ENCODE assay signal across 19 cellular contexts in genomic region chr3:53860196-53860595, GRCh38. TPM values are rescaled to one million over a fixed set of nuclear protein-coding genes. Genes with fewer than 3 reads are reported as not detected.
DNase-seq lines count a peak whose midpoint lies in the region; ATAC-seq and TF ChIP-seq lines count a peak whose summit lies in the region.
"Had no signal": no experiment of that assay in that cellular context is flagged by ENCODE, and none has a peak within 500 bp of the region (broad histone marks: within the 10 kb centered on the region; RNA-seq: fewer than 3 reads in every experiment).

No MANE protein-coding gene starts in this region.

- H3K4me3 ChIP-seq in heart left ventricle: no peak overlapping the region
- no peak overlapping the region for H3K4me3 ChIP-seq in left ventricle myocardium inferior
- H3K4me3 ChIP-seq in right atrium auricular region: no peak overlapping the region
- H3K4me3 ChIP-seq in ascending aorta: no peak overlapping the region
- H3K4me3 ChIP-seq: A549; BLaER1 treated with 17β-estradiol and CSF1 and Interleukin-3, amounts not matched to agents 10 nM and 100 nM had no signal

- H3K27ac ChIP-seq in heart left ventricle: no peak overlapping the region
- H3K27ac ChIP-seq in left ventricle myocardium inferior (replicated peaks): peak overlapping the region; percentile 5
- no peak overlapping the region for H3K27ac ChIP-seq in right atrium auricular region
- no peak overlapping the region for H3K27ac ChIP-seq in ascending aorta
- H3K27ac ChIP-seq: 22Rv1; A549; BLaER1 treated with 17β-estradiol and CSF1 and Interleukin-3, amounts not matched to agents 10 nM and 100 nM; C4-2B had no signal

- H3K4me1 ChIP-seq in heart left ventricle (peaks cover 0 to 8% (median 0%) of the 10 kb centered on the region in 12 donors), left ventricle myocardium inferior (peaks cover 10% of the 10 kb centered on the region), right atrium auricular region (peaks cover 0 to 8% of the 10 kb centered on the region in 2 donors), ascending aorta (no peaks in the 10 kb centered on the region)
- H3K4me1 ChIP-seq: A549, Caco-2 had no signal

- H3K36me3 ChIP-seq in heart left ventricle: peaks cover 0 to 65% (median 53%) of the 10 kb centered on the region in 9 donors
- peaks cover 42% of the 10 kb centered on the region for H3K36me3 ChIP-seq in left ventricle myocardium inferior
- peaks cover 23% of the 10 kb centered on the region for H3K36me3 ChIP-seq in right atrium auricular region
- peaks cover 36 to 52% of the 10 kb centered on the region in 2 donors for H3K36me3 ChIP-seq in ascending aorta

- no peak for TF ChIP-seq CTCF in heart left ventricle (IDR thresholded peaks at IDR 0.05)
- no peak for TF ChIP-seq CTCF in left ventricle myocardium inferior (IDR thresholded peaks at IDR 0.05; ENCODE audit: borderline replicate concordance)
- TF ChIP-seq CTCF in right atrium auricular region (IDR thresholded peaks at IDR 0.05): no peak
- no peak for TF ChIP-seq CTCF in ascending aorta (IDR thresholded peaks at IDR 0.05)

- H3K27me3 ChIP-seq in heart left ventricle (no peaks in the 10 kb centered on the region), left ventricle myocardium inferior (ENCODE audit: low read depth) (no peaks in the 10 kb centered on the region), right atrium auricular region (no peaks in the 10 kb centered on the region), ascending aorta (no peaks in the 10 kb centered on the region)
- H3K27me3 ChIP-seq: BLaER1 treated with 17β-estradiol and CSF1 and Interleukin-3, amounts not matched to agents 10 nM and 100 nM had no signal

- H3K9me3 ChIP-seq in heart left ventricle (no peaks in the 10 kb centered on the region), left ventricle myocardium inferior (replicated peaks) (no peaks in the 10 kb centered on the region), right atrium auricular region (no peaks in the 10 kb centered on the region), ascending aorta (no peaks in the 10 kb centered on the region)
- H3K9me3 ChIP-seq: A549; BLaER1 treated with 17β-estradiol and CSF1 and Interleukin-3, amounts not matched to agents 10 nM and 100 nM; Caco-2 had no signal

- TF ChIP-seq POLR2A in heart left ventricle (IDR thresholded peaks at IDR 0.05): no peak

- ATAC-seq in Right ventricle myocardium inferior (peak; percentile 54), heart left ventricle (peak in 3 of 4 donors; percentile 42 to 67 (median 47))
- ATAC-seq: A549; CD8-positive, alpha-beta T cell had no signal

- DNase-seq in Right ventricle myocardium inferior (ENCODE audit: missing footprints): no peak
- no peak for DNase-seq in cardiac septum (ENCODE audit: low spot score)
- no peak for DNase-seq in heart left ventricle
- DNase-seq in left ventricle myocardium inferior: no peak
- peak; percentile 18 for DNase-seq in right atrium auricular region (ENCODE audit: low spot score)
- DNase-seq in epidermal melanocyte (ENCODE audit: insufficient read length, low spot score): no peak
- DNase-seq in ascending aorta (ENCODE audit: low spot score in 2 of 2): no peak
- DNase-seq: AML-193; Caco-2; Calu3; CD4-positive, alpha-beta T cell; DMS79 treated with DMSO at 0.1 percent for 48 hours; GF-D8 had no signal

- intact Hi-C loops in Right ventricle myocardium inferior (cut with DNase I): no loop called here
- intact Hi-C loops in cardiac septum (cut with DNase I): no loop called here
- intact Hi-C loops in heart left ventricle (cut with DNase I): no loop called here
- intact Hi-C loops in left ventricle myocardium inferior (cut with micrococcal nuclease): no loop called here
- intact Hi-C loops in ascending aorta (cut with DNase I): no loop called here

- WGBS in heart left ventricle, 4 donors: 46 to 63% (median 62%) methylated on average over 4 of the region's 4 CpGs

RNA-seq across cellular contexts. Expression of gene IL17RB, which starts 13.8 kb away (rescaled TPM):
- total RNA-seq in Right ventricle myocardium inferior (3.2 TPM), cardiac septum (0.08 TPM), heart left ventricle (1 to 10 TPM in 2 of 9 donors, under 1 TPM in 6, not detected in 1; 0.09 to 1.5 (median 0.61) TPM), left ventricle myocardium inferior (0.47 TPM), right atrium auricular region (1 to 10 TPM in 1 of 2 donors, under 1 TPM in 1; 0.83 to 1.1 TPM), ascending aorta (not detected)
- under 1 TPM; 0.17 to 0.80 TPM for polyA plus RNA-seq in heart left ventricle
- total RNA-seq: A172; CD8-positive, alpha-beta T cell had no signal

RNA-seq across cellular contexts. Expression of gene CHDH, which starts 14.0 kb away (rescaled TPM):
- total RNA-seq in Right ventricle myocardium inferior: 11.0 TPM
- 0.92 TPM for total RNA-seq in cardiac septum
- 10 to 100 TPM in 2 of 9 donors, 1 to 10 TPM in 6, under 1 TPM in 1; 0.99 to 13.2 (median 5.8) TPM for total RNA-seq in heart left ventricle
- 1 to 10 TPM in 1 of 2 donors, under 1 TPM in 1; 0.69 to 1.6 TPM for polyA plus RNA-seq in heart left ventricle
- total RNA-seq in left ventricle myocardium inferior: 3.7 TPM
- 1 to 10 TPM; 2.2 to 10.0 TPM for total RNA-seq in right atrium auricular region
- total RNA-seq in ascending aorta: 0.53 TPM
- total RNA-seq: CD8-positive, alpha-beta T cell had no signal

RNA-seq across cellular contexts. Expression of gene ACTR8, which starts 21.8 kb away (rescaled TPM):
- total RNA-seq in Right ventricle myocardium inferior: 33.7 TPM
- total RNA-seq in cardiac septum: 33.1 TPM
- total RNA-seq in heart left ventricle: 10 to 100 TPM; 19.3 to 48.2 (median 32.4) TPM
- polyA plus RNA-seq in heart left ventricle: 10 to 100 TPM; 12.0 to 19.5 TPM
- 33.2 TPM for total RNA-seq in left ventricle myocardium inferior
- total RNA-seq in right atrium auricular region: 10 to 100 TPM; 23.7 to 24.3 TPM
- 16.6 TPM for total RNA-seq in ascending aorta

RNA-seq across cellular contexts. Expression of gene SELENOK, which starts 31.5 kb away (rescaled TPM):
- total RNA-seq in Right ventricle myocardium inferior: 112 TPM
- total RNA-seq in cardiac septum: 89.3 TPM
- total RNA-seq in heart left ventricle: 100 to 1,000 TPM in 4 of 9 donors, 10 to 100 TPM in 5; 65.7 to 173 (median 81.5) TPM
- 100 to 1,000 TPM; 194 to 242 TPM for polyA plus RNA-seq in heart left ventricle
- total RNA-seq in left ventricle myocardium inferior: 126 TPM
- 10 to 100 TPM; 67.9 to 77.0 TPM for total RNA-seq in right atrium auricular region
- total RNA-seq in ascending aorta: 18.7 TPM
